In the genomic region with DNA sequence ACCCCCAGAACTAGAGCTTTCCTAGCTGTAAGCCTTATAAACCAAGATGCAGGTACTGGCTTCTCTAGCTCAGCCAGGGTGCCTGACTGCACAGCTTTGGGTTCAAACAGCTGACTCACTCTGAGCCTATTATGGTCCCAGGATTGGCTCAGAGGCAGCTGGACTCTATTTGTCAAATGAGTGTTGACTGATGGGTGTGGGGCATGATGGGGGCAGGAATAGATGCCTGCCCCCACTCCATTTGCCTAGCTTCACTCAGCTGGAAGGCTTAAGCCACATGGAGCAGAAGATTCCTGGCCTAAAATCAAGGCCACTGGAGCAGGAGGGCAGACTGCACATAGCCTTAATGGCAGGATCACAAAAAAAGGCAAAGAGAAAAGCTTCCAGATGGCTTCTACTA, we compare ENCODE assay signal across 16 cellular contexts.
DNase-seq lines count a peak whose midpoint lies in the region; ATAC-seq and TF ChIP-seq lines count a peak whose summit lies in the region.
"Had no signal": no experiment of that assay in that cellular context is flagged by ENCODE, and none has a peak within 500 bp of the region (broad histone marks: within the 10 kb centered on the region; RNA-seq: fewer than 3 reads in every experiment).

No MANE protein-coding gene starts in this region.

- CTCF ChIA-PET in OCI-LY7 (lab: Charles Lee; ENCODE audit: unreplicated experiment) = interaction anchor here (0.5 to 1.1 kb wide), 2 partner anchors 131 to 298 kb away, joined by 3 to 5 read pairs; no protein-coding TSS in a partner anchor

- no peak overlapping the region for H2AFZ ChIP-seq in OCI-LY7 (ENCODE audit: low read length)

- no peaks in the 10 kb centered on the region for H3K9me3 Mint-ChIP-seq in stimulated activated memory B cell treated with anti-CD40 and anti-IgM and Interleukin-4, amounts not matched to agents 10 μg/mL and 1 μg/mL and 100 μg/mL, for 72 hours
- no peaks in the 10 kb centered on the region for H3K9me3 Mint-ChIP-seq in stimulated activated naive CD8-positive, alpha-beta T cell treated with anti-CD3 and anti-CD28 coated beads, Interleukin-15, amount 100 ng/mL, for 72 hours
- H3K9me3 Mint-ChIP-seq: effector memory CD8-positive, alpha-beta T cell had no signal

- intact Hi-C loops in OCI-LY7 (cut with micrococcal nuclease; ENCODE audit: unreplicated experiment) = no loop called here

- H3K36me3 Mint-ChIP-seq in stimulated activated memory B cell treated with anti-CD40 and anti-IgM and Interleukin-4, amounts not matched to agents 10 μg/mL and 1 μg/mL and 100 μg/mL, for 72 hours = no peaks in the 10 kb centered on the region

- H3K4me3 Mint-ChIP-seq in stimulated activated memory B cell treated with anti-CD40 and anti-IgM and Interleukin-4, amounts not matched to agents 10 μg/mL and 1 μg/mL and 100 μg/mL, for 72 hours = no peak overlapping the region
- no peak overlapping the region for H3K4me3 Mint-ChIP-seq in stimulated activated naive CD8-positive, alpha-beta T cell treated with anti-CD3 and anti-CD28 coated beads, Interleukin-15, amount 100 ng/mL, for 72 hours
- H3K4me3 Mint-ChIP-seq: effector memory CD8-positive, alpha-beta T cell; T-helper 17 cell had no signal

- H3K4me1 ChIP-seq in OCI-LY7 (ENCODE audit: insufficient read depth, low read length, poor library complexity, severe bottlenecking) = peaks cover 99% of the 10 kb centered on the region

- H3K27ac ChIP-seq in OCI-LY7 (ENCODE audit: low read depth, low read length, poor library complexity, severe bottlenecking) = peak overlapping the region; percentile 100
- H3K27ac ChIP-seq: brain microvascular endothelial cell, lower lobe of right lung, neutrophil had no signal

- no peak for TF ChIP-seq CTCF in OCI-LY7 (conservative IDR thresholded peaks at IDR 0.05; ENCODE audit: low read length)
- no peak for TF ChIP-seq CTCF in foreskin fibroblast (IDR thresholded peaks at IDR 0.05; ENCODE audit: low read depth, low read length)

- H3K4me2 ChIP-seq in OCI-LY7 (ENCODE audit: low read length) = peak overlapping the region; percentile 84

- no peaks in the 10 kb centered on the region for H3K9me3 ChIP-seq in OCI-LY7 (ENCODE audit: low read length)
- H3K9me3 ChIP-seq: lower lobe of right lung, neutrophil had no signal

- BruUV-seq in OCI-LY7 (replicated peaks; lab: Mats Ljungman, UMichigan) = no TSS peak

- POLR2A ChIA-PET in OCI-LY7 (lab: Charles Lee) = interaction anchor here (0.5 to 2.4 kb wide), 10 partner anchors 11 to 280 kb away, joined by 3 to 9 read pairs (median 4); partner anchors contain the start of gene P3R3URF

- ATAC-seq in stimulated activated memory B cell treated with anti-CD40 and anti-IgM and Interleukin-4, amounts not matched to agents 10 μg/mL and 1 μg/mL and 100 μg/mL, for 72 hours = no peak
- ATAC-seq in HG03571 (IDR thresholded peaks at IDR 0.05; ENCODE audit: unreplicated experiment) = no peak
- ATAC-seq in stimulated activated naive CD8-positive, alpha-beta T cell treated with anti-CD3 and anti-CD28 coated beads, Interleukin-15, amount 100 ng/mL, for 72 hours = no peak
- ATAC-seq: effector memory CD8-positive, alpha-beta T cell; lower lobe of right lung; T-helper 17 cell had no signal

- peaks cover 36% of the 10 kb centered on the region; the same call in 1 of the 2 replicates for H3K36me3 ChIP-seq in OCI-LY7 (ENCODE audit: insufficient read depth, low read length)
- H3K36me3 ChIP-seq: brain microvascular endothelial cell, neutrophil had no signal

- H3K27me3 Mint-ChIP-seq in stimulated activated memory B cell treated with anti-CD40 and anti-IgM and Interleukin-4, amounts not matched to agents 10 μg/mL and 1 μg/mL and 100 μg/mL, for 72 hours = no peaks in the 10 kb centered on the region
- H3K27me3 Mint-ChIP-seq in stimulated activated naive CD8-positive, alpha-beta T cell treated with anti-CD3 and anti-CD28 coated beads, Interleukin-15, amount 100 ng/mL, for 72 hours = no peaks in the 10 kb centered on the region
- H3K27me3 Mint-ChIP-seq: effector memory CD8-positive, alpha-beta T cell had no signal

- no peaks in the 10 kb centered on the region for H3K9me2 ChIP-seq in OCI-LY7 (ENCODE audit: insufficient read depth, low read length)

- DNase-seq in NCI-H2029 (lab: John Stamatoyannopoulos, UW) (peak; percentile 38), NCI-H2029 treated with DMSO at 0.1 percent for 48 hours (lab: John Stamatoyannopoulos, UW) (no peak), OCI-LY7 (ENCODE audit: low spot score) (no peak), foreskin fibroblast (peak; percentile 21 to 43), CD1c-positive myeloid dendritic cell (ENCODE audit: extremely low spot score) (no peak)
- no peak for DNase-seq in stimulated activated naive CD8-positive, alpha-beta T cell treated with anti-CD3 and anti-CD28 coated beads, Interleukin-15, amount 100 ng/mL, for 72 hours
- DNase-seq: activated CD4-positive, alpha-beta T cell treated with anti-CD3 and anti-CD28 coated beads for 48 hours; brain microvascular endothelial cell; effector memory CD8-positive, alpha-beta T cell; lower lobe of right lung; NCI-H146; T-helper 17 cell; trophoblast cell had no signal

- H3K79me2 ChIP-seq in OCI-LY7 (ENCODE audit: insufficient read depth, low read depth, low read length) = no peaks in the 10 kb centered on the region

- peak overlapping the region; percentile 53 for H3K27ac Mint-ChIP-seq in stimulated activated memory B cell treated with anti-CD40 and anti-IgM and Interleukin-4, amounts not matched to agents 10 μg/mL and 1 μg/mL and 100 μg/mL, for 72 hours
- no peak overlapping the region for H3K27ac Mint-ChIP-seq in stimulated activated naive CD8-positive, alpha-beta T cell treated with anti-CD3 and anti-CD28 coated beads, Interleukin-15, amount 100 ng/mL, for 72 hours
- H3K27ac Mint-ChIP-seq: effector memory CD8-positive, alpha-beta T cell; T-helper 17 cell had no signal

- no peaks in the 10 kb centered on the region for H4K20me1 ChIP-seq in OCI-LY7 (ENCODE audit: insufficient read depth, low read length)

- H3K4me3 ChIP-seq in OCI-LY7 (ENCODE audit: low read depth, low read length, poor library complexity, severe bottlenecking) = peak overlapping the region; percentile 50
- no peak overlapping the region for H3K4me3 ChIP-seq in foreskin fibroblast (ENCODE audit: low read depth in 1 of 2, low read length in 2 of 2)
- H3K4me3 ChIP-seq: lower lobe of right lung had no signal

- peaks cover 29% of the 10 kb centered on the region for H3K4me1 Mint-ChIP-seq in stimulated activated memory B cell treated with anti-CD40 and anti-IgM and Interleukin-4, amounts not matched to agents 10 μg/mL and 1 μg/mL and 100 μg/mL, for 72 hours
- peaks cover 8% of the 10 kb centered on the region for H3K4me1 Mint-ChIP-seq in stimulated activated naive CD8-positive, alpha-beta T cell treated with anti-CD3 and anti-CD28 coated beads, Interleukin-15, amount 100 ng/mL, for 72 hours

Comparison
In these comparisons a context has a peak if more than half of its experiments do, and no peak if none do; other contexts are left out.
1. DNase-seq: peak in NCI-H2029 (single experiment) and foreskin fibroblast (2 of 2); none in NCI-H2029 treated with DMSO at 0.1 percent for 48 hours (single experiment), OCI-LY7 (single experiment), CD1c-positive myeloid dendritic cell (single experiment) and stimulated activated naive CD8-positive, alpha-beta T cell treated with anti-CD3 and anti-CD28 coated beads, Interleukin-15, amount 100 ng/mL, for 72 hours (0 of 2).